In genomic region chr6:118881440-118882313, GRCh38 we compare ENCODE assay signal across 11 cellular contexts. TPM values are rescaled to one million over a fixed set of nuclear protein-coding genes. Genes with fewer than 3 reads are reported as not detected.
DNase-seq lines count a peak whose midpoint lies in the region; ATAC-seq and TF ChIP-seq lines count a peak whose summit lies in the region.
"Had no signal": no experiment of that assay in that cellular context is flagged by ENCODE, and none has a peak within 500 bp of the region (broad histone marks: within the 10 kb centered on the region; RNA-seq: fewer than 3 reads in every experiment).

No MANE protein-coding gene starts in this region.

- H3K9me3 ChIP-seq in OCI-LY1 (ENCODE audit: low read length) (no peaks in the 10 kb centered on the region), vagina (no peaks in the 10 kb centered on the region), gastroesophageal sphincter (no peaks in the 10 kb centered on the region)

- no peaks in the 10 kb centered on the region for H3F3A ChIP-seq in OCI-LY1 (ENCODE audit: insufficient read depth, low read length)

- no peak overlapping the region for H3K27ac Mint-ChIP-seq in osteocyte (ENCODE audit: unreplicated experiment)

- no peak overlapping the region for H2AFZ ChIP-seq in OCI-LY1 (ENCODE audit: low read length)

- no peaks in the 10 kb centered on the region for H3K9me3 Mint-ChIP-seq in osteocyte (ENCODE audit: unreplicated experiment)

- H3K9ac ChIP-seq in OCI-LY1 (ENCODE audit: low read length), result peak overlapping the region; percentile 36; the same call in 1 of the 2 replicates

- peaks cover 59% of the 10 kb centered on the region for H3K79me2 ChIP-seq in OCI-LY1 (ENCODE audit: insufficient read depth, low read length)

- H3K4me1 Mint-ChIP-seq in osteocyte (ENCODE audit: unreplicated experiment), result peaks cover 14% of the 10 kb centered on the region

- no peak for TF ChIP-seq POLR2A in vagina (IDR thresholded peaks at IDR 0.05)
- TF ChIP-seq POLR2A in gastroesophageal sphincter (IDR thresholded peaks at IDR 0.05), result no peak

- WGBS in gastroesophageal sphincter (ENCODE audit: low coverage in 1 of 2), 2 donors, result 81 to 90% methylated on average over 8 to 9 of the region's 9 CpGs

- H4K20me1 ChIP-seq in OCI-LY1 (ENCODE audit: insufficient read depth, low read length), result no peaks in the 10 kb centered on the region

- ATAC-seq in GM19328 (IDR thresholded peaks at IDR 0.05; ENCODE audit: unreplicated experiment), result peak; percentile 87
- peak; percentile 84 for ATAC-seq in HG02943 (IDR thresholded peaks at IDR 0.05; ENCODE audit: low read depth, unreplicated experiment)
- no peak for ATAC-seq in gastroesophageal sphincter
- ATAC-seq: PC-3 had no signal

- intact Hi-C loops in vagina (cut with DNase I), result no loop called here

- TF ChIP-seq CTCF in OCI-LY1 (IDR thresholded peaks at IDR 0.05; ENCODE audit: low read length), result no peak
- no peak for TF ChIP-seq CTCF in osteocyte (IDR thresholded peaks at IDR 0.05)
- TF ChIP-seq CTCF in vagina (IDR thresholded peaks at IDR 0.05), result no peak
- TF ChIP-seq CTCF in gastroesophageal sphincter (IDR thresholded peaks at IDR 0.05), result no peak

- H3K27ac ChIP-seq in OCI-LY1 (ENCODE audit: low read depth, low read length, poor library complexity, severe bottlenecking) (peak overlapping the region; percentile 80), vagina (no peak overlapping the region), gastroesophageal sphincter (no peak overlapping the region)

- H3K4me2 ChIP-seq in OCI-LY1 (ENCODE audit: low read length), result peak overlapping the region; percentile 67

- no peak overlapping the region for H3K4me3 Mint-ChIP-seq in osteocyte (ENCODE audit: unreplicated experiment)

- H3K36me3 ChIP-seq in OCI-LY1 (ENCODE audit: insufficient read depth, low read length) (no peaks in the 10 kb centered on the region; the same call in 1 of the 2 replicates), vagina (no peaks in the 10 kb centered on the region), gastroesophageal sphincter (no peaks in the 10 kb centered on the region)

- no peaks in the 10 kb centered on the region for H3K27me3 Mint-ChIP-seq in osteocyte (ENCODE audit: unreplicated experiment)

- no peaks in the 10 kb centered on the region for H3K9me2 ChIP-seq in OCI-LY1 (ENCODE audit: low read depth, low read length)

- H3K4me3 ChIP-seq in OCI-LY1 (ENCODE audit: low read depth, low read length, poor library complexity, severe bottlenecking) (peak overlapping the region; percentile 27), vagina (no peak overlapping the region), gastroesophageal sphincter (no peak overlapping the region)

- H3K36me3 Mint-ChIP-seq in osteocyte (ENCODE audit: unreplicated experiment), result no peaks in the 10 kb centered on the region

- no peak for TF ChIP-seq EP300 in gastroesophageal sphincter (IDR thresholded peaks at IDR 0.05)

- DNase-seq in CD1c-positive myeloid dendritic cell (ENCODE audit: extremely low spot score), result peak; percentile 44
- no peak for DNase-seq in osteocyte (ENCODE audit: extremely low spot score, unreplicated experiment)
- no peak for DNase-seq in vagina (ENCODE audit: extremely low spot score in 2 of 2)
- no peak for DNase-seq in LoVo (ENCODE audit: low spot score)
- DNase-seq: activated CD8-positive, alpha-beta memory T cell treated with anti-CD3 and anti-CD28 coated beads for 24 hours; PC-3; stimulated activated CD4-positive, alpha-beta T cell treated with anti-CD3 and anti-CD28 coated beads, Interleukin-2, amount 100 ng/mL, for 24 hours had no signal

- H3K4me1 ChIP-seq in OCI-LY1 (ENCODE audit: insufficient read depth, low read length, severe bottlenecking) (peaks cover 64% of the 10 kb centered on the region), vagina (no peaks in the 10 kb centered on the region), gastroesophageal sphincter (no peaks in the 10 kb centered on the region)

- H3K27me3 ChIP-seq in OCI-LY1 (ENCODE audit: insufficient read depth, low read length), result no peaks in the 10 kb centered on the region
- H3K27me3 ChIP-seq in vagina, result no peaks in the 10 kb centered on the region
- H3K27me3 ChIP-seq in gastroesophageal sphincter, result no peaks in the 10 kb centered on the region

RNA-seq across cellular contexts. Expression of gene ASF1A, which starts 12.3 kb away (rescaled TPM):
- 23.7 and 24.9 TPM in 2 replicates for total RNA-seq in osteocyte
- total RNA-seq in vagina, result 7.9 TPM
- total RNA-seq in gastroesophageal sphincter, result 10 to 100 TPM in 3 of 4 donors, 1 to 10 TPM in 1; 10.0 to 23.3 (median 13.6) TPM

RNA-seq across cellular contexts. Expression of gene MCM9, which starts 53.3 kb away (rescaled TPM):
- total RNA-seq in osteocyte, result 15.6 and 18.6 TPM in 2 replicates
- total RNA-seq in vagina, result 25.8 TPM
- 10 to 100 TPM in 3 of 4 donors, 1 to 10 TPM in 1; 7.7 to 25.7 (median 16.8) TPM for total RNA-seq in gastroesophageal sphincter
